Comparison of ENCODE assay signal across 1 cellular context in the genomic region with DNA sequence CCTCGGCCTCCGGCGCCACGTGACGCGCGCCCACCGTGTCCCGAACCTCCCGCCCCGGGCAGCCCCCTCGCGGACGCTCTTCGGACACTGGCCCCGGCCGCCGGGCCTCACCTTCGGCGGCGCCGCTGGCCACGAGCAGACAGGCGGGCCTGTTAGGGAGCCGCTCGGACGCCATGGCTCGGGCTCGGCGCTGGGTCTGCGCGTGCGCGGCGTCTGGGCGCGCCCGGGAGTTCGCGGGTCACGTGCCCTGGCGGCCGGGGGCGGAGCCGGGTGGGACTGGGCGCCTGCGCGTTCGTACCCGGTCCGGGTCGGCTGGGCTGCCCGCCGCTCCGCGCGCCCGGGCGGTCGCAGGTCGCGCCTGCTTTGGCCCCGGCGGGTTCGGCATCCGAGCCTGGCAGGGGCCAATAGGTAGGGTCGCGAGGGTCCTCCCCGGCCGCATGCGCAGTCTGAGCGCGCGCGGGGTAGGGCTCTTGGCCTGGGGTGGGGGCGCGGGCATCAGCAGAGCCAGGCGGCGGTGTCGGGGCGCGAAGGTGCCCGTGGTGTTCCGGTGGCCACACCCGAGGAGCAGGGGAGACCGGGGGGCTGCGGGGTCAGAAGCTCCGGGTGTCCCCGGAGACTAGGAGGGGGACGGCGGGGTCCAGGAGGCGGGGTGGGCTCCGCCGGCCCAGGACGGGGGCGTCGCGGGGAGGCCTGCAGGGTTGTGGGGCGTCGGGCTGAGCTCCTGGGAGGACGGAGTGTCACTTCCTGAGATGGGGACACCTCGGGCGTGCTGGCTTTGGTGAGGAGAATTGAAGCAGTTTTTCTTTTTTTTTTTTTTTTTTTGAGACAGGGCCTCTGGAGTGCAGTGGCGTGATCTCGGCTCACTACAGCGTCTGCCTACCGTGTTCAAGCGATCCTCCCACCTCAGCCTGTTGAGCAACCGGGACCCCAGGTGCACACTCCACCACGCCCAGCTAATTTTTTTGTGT.
TF ChIP-seq lines count a peak whose summit lies in the region.

A gene with protein sequence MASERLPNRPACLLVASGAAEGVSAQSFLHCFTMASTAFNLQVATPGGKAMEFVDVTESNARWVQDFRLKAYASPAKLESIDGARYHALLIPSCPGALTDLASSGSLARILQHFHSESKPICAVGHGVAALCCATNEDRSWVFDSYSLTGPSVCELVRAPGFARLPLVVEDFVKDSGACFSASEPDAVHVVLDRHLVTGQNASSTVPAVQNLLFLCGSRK (minus strand): TSS at position 200 of the 968 bp plus-strand sequence. CDS start 25 bp downstream, at position 175.

TF ChIP-seq in K562, 482 proteins besides CTCF, POLR2A, EP300 and RAD21 (continued from another document and continues in another):
- TF ChIP-seq KAT8 (IDR thresholded peaks at IDR 0.05; ENCODE audit: low read depth) (no peak), HDAC3 (IDR thresholded peaks at IDR 0.05; ENCODE audit: borderline replicate concordance, partially characterized antibody) (no peak), GATAD2B (IDR thresholded peaks at IDR 0.05; ENCODE audit: borderline replicate concordance) (peak; percentile 90), ZNF384 (IDR thresholded peaks at IDR 0.05; ENCODE audit: low read depth, low read length) (peak; percentile 63), CXXC5 (CRISPR knock-in tag; IDR thresholded peaks at IDR 0.05) (peak; percentile 68), HDAC1 (IDR thresholded peaks at IDR 0.05) (0 out of 4 replicates have a peak, but pooled peaks of 1 of the 2 experiments have one; percentile 21), OTX1 (CRISPR knock-in tag; IDR thresholded peaks at IDR 0.05) (no peak), ZNF764 (CRISPR knock-in tag; IDR thresholded peaks at IDR 0.05; ENCODE audit: low read depth) (no peak), ZNF445 (CRISPR knock-in tag; IDR thresholded peaks at IDR 0.05; ENCODE audit: low read depth) (no peak), NR1H2 (CRISPR knock-in tag; IDR thresholded peaks at IDR 0.05) (0 out of 2 replicates have a peak, but pooled peaks have one; percentile 1), KLF1 (tag; IDR thresholded peaks at IDR 0.05) (0 out of 2 replicates have a peak, but pooled peaks have one; percentile 42), SAFB2 (IDR thresholded peaks at IDR 0.05; ENCODE audit: borderline replicate concordance, low read depth, low read length, severe bottlenecking) (no peak), PHF8 (IDR thresholded peaks at IDR 0.05; ENCODE audit: borderline replicate concordance, low read length) (peak; percentile 87; the same call in 1 of the 2 replicates), MAFG (tag; conservative IDR thresholded peaks at IDR 0.05) (no peak), ZNF57 (CRISPR knock-in tag; IDR thresholded peaks at IDR 0.05) (no peak), NRF1 (conservative IDR thresholded peaks at IDR 0.05 in 1 of 2, IDR thresholded peaks at IDR 0.05 in 1 of 2) (peak; percentile 90 to 92), FOXJ2 (tag; IDR thresholded peaks at IDR 0.05) (no peak), TAF1 (IDR thresholded peaks at IDR 0.05; ENCODE audit: control insufficient read depth, extremely low read depth, insufficient read depth, low read length, severe bottlenecking) (peak; percentile 84), SMARCA4 (IDR thresholded peaks at IDR 0.05) (no peak), NFE2L1 (tag; IDR thresholded peaks at IDR 0.05; ENCODE audit: borderline replicate concordance, low read depth) (no peak), ZNF143 (CRISPR knock-in tag; IDR thresholded peaks at IDR 0.05) (no peak), ZNF584 (CRISPR knock-in tag; IDR thresholded peaks at IDR 0.05; ENCODE audit: low read depth) (no peak), RB1 (IDR thresholded peaks at IDR 0.05; ENCODE audit: low read depth) (peak; percentile 86), LEF1 (IDR thresholded peaks at IDR 0.05) (no peak), TARDBP (IDR thresholded peaks at IDR 0.05) (no peak), BDP1 (IDR thresholded peaks at IDR 0.05; ENCODE audit: insufficient read depth, insufficient read length) (no peak), CHCHD3 (CRISPR knock-in tag; IDR thresholded peaks at IDR 0.05) (no peak), ZNF184 (CRISPR knock-in tag; IDR thresholded peaks at IDR 0.05) (no peak), SMAD2 (IDR thresholded peaks at IDR 0.05; ENCODE audit: low read depth, low read length) (no peak), RBM15 (IDR thresholded peaks at IDR 0.05; ENCODE audit: insufficient read depth, low read length) (no peak), ATF7 (IDR thresholded peaks at IDR 0.05) (0 out of 2 replicates have a peak, but pooled peaks have one; percentile 25), ZBTB17 (CRISPR knock-in tag; IDR thresholded peaks at IDR 0.05) (no peak), SETDB1 (IDR thresholded peaks at IDR 0.05; ENCODE audit: low read length) (no peak), PML (IDR thresholded peaks at IDR 0.05; ENCODE audit: low read length) (no peak), MYNN (IDR thresholded peaks at IDR 0.05) (no peak), MYNN (CRISPR knock-in tag; IDR thresholded peaks at IDR 0.05) (no peak), SMARCC2 (IDR thresholded peaks at IDR 0.05; ENCODE audit: low read depth) (no peak), SMARCA5 (IDR thresholded peaks at IDR 0.05) (no peak)
- TF ChIP-seq, protein P1, sequence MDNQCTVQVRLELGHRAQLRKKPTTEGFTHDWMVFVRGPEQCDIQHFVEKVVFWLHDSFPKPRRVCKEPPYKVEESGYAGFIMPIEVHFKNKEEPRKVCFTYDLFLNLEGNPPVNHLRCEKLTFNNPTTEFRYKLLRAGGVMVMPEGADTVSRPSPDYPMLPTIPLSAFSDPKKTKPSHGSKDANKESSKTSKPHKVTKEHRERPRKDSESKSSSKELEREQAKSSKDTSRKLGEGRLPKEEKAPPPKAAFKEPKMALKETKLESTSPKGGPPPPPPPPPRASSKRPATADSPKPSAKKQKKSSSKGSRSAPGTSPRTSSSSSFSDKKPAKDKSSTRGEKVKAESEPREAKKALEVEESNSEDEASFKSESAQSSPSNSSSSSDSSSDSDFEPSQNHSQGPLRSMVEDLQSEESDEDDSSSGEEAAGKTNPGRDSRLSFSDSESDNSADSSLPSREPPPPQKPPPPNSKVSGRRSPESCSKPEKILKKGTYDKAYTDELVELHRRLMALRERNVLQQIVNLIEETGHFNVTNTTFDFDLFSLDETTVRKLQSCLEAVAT (IDR thresholded peaks at IDR 0.05), result no peak
- TF ChIP-seq, protein P2, sequence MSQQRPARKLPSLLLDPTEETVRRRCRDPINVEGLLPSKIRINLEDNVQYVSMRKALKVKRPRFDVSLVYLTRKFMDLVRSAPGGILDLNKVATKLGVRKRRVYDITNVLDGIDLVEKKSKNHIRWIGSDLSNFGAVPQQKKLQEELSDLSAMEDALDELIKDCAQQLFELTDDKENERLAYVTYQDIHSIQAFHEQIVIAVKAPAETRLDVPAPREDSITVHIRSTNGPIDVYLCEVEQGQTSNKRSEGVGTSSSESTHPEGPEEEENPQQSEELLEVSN (IDR thresholded peaks at IDR 0.05; ENCODE audit: borderline replicate concordance in 1 of 2, extremely low read depth in 1 of 2, insufficient read depth in 1 of 2, insufficient read length in 1 of 2, low read depth in 1 of 2, low read length in 1 of 2, poor library complexity in 1 of 2, severe bottlenecking in 1 of 2), result peak; percentile 21 to 90
- TF ChIP-seq, protein P3, sequence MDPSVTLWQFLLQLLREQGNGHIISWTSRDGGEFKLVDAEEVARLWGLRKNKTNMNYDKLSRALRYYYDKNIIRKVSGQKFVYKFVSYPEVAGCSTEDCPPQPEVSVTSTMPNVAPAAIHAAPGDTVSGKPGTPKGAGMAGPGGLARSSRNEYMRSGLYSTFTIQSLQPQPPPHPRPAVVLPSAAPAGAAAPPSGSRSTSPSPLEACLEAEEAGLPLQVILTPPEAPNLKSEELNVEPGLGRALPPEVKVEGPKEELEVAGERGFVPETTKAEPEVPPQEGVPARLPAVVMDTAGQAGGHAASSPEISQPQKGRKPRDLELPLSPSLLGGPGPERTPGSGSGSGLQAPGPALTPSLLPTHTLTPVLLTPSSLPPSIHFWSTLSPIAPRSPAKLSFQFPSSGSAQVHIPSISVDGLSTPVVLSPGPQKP (CRISPR knock-in tag; IDR thresholded peaks at IDR 0.05), result no peak
- TF ChIP-seq, protein P4, sequence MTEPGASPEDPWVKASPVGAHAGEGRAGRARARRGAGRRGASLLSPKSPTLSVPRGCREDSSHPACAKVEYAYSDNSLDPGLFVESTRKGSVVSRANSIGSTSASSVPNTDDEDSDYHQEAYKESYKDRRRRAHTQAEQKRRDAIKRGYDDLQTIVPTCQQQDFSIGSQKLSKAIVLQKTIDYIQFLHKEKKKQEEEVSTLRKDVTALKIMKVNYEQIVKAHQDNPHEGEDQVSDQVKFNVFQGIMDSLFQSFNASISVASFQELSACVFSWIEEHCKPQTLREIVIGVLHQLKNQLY (CRISPR knock-in tag; conservative IDR thresholded peaks at IDR 0.05), result no peak
- TF ChIP-seq, protein P5, sequence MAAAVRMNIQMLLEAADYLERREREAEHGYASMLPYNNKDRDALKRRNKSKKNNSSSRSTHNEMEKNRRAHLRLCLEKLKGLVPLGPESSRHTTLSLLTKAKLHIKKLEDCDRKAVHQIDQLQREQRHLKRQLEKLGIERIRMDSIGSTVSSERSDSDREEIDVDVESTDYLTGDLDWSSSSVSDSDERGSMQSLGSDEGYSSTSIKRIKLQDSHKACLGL (CRISPR knock-in tag; IDR thresholded peaks at IDR 0.05; ENCODE audit: borderline replicate concordance, poor library complexity, severe bottlenecking), result peak; percentile 14
- TF ChIP-seq, protein P6, sequence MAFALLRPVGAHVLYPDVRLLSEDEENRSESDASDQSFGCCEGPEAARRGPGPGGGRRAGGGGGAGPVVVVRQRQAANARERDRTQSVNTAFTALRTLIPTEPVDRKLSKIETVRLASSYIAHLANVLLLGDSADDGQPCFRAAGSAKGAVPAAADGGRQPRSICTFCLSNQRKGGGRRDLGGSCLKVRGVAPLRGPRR (CRISPR knock-in tag; IDR thresholded peaks at IDR 0.05), result no peak
- TF ChIP-seq, protein P7, sequence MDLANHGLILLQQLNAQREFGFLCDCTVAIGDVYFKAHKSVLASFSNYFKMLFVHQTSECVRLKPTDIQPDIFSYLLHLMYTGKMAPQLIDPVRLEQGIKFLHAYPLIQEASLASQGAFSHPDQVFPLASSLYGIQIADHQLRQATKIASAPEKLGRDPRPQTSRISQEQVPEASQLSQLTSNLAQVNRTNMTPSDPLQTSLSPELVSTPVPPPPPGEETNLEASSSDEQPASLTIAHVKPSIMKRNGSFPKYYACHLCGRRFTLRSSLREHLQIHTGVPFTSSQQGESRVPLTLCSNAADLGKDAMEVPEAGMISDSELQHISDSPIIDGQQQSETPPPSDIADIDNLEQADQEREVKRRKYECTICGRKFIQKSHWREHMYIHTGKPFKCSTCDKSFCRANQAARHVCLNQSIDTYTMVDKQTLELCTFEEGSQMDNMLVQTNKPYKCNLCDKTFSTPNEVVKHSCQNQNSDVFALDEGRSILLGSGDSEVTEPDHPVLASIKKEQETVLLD (IDR thresholded peaks at IDR 0.05), result no peak
- TF ChIP-seq, protein P8, sequence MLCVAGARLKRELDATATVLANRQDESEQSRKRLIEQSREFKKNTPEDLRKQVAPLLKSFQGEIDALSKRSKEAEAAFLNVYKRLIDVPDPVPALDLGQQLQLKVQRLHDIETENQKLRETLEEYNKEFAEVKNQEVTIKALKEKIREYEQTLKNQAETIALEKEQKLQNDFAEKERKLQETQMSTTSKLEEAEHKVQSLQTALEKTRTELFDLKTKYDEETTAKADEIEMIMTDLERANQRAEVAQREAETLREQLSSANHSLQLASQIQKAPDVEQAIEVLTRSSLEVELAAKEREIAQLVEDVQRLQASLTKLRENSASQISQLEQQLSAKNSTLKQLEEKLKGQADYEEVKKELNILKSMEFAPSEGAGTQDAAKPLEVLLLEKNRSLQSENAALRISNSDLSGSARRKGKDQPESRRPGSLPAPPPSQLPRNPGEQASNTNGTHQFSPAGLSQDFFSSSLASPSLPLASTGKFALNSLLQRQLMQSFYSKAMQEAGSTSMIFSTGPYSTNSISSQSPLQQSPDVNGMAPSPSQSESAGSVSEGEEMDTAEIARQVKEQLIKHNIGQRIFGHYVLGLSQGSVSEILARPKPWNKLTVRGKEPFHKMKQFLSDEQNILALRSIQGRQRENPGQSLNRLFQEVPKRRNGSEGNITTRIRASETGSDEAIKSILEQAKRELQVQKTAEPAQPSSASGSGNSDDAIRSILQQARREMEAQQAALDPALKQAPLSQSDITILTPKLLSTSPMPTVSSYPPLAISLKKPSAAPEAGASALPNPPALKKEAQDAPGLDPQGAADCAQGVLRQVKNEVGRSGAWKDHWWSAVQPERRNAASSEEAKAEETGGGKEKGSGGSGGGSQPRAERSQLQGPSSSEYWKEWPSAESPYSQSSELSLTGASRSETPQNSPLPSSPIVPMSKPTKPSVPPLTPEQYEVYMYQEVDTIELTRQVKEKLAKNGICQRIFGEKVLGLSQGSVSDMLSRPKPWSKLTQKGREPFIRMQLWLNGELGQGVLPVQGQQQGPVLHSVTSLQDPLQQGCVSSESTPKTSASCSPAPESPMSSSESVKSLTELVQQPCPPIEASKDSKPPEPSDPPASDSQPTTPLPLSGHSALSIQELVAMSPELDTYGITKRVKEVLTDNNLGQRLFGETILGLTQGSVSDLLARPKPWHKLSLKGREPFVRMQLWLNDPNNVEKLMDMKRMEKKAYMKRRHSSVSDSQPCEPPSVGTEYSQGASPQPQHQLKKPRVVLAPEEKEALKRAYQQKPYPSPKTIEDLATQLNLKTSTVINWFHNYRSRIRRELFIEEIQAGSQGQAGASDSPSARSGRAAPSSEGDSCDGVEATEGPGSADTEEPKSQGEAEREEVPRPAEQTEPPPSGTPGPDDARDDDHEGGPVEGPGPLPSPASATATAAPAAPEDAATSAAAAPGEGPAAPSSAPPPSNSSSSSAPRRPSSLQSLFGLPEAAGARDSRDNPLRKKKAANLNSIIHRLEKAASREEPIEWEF (CRISPR knock-in tag; IDR thresholded peaks at IDR 0.05), result no peak
- TF ChIP-seq, protein P9, sequence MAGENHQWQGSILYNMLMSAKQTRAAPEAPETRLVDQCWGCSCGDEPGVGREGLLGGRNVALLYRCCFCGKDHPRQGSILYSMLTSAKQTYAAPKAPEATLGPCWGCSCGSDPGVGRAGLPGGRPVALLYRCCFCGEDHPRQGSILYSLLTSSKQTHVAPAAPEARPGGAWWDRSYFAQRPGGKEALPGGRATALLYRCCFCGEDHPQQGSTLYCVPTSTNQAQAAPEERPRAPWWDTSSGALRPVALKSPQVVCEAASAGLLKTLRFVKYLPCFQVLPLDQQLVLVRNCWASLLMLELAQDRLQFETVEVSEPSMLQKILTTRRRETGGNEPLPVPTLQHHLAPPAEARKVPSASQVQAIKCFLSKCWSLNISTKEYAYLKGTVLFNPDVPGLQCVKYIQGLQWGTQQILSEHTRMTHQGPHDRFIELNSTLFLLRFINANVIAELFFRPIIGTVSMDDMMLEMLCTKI (IDR thresholded peaks at IDR 0.05; ENCODE audit: partially characterized antibody), result no peak
- TF ChIP-seq, protein P10, sequence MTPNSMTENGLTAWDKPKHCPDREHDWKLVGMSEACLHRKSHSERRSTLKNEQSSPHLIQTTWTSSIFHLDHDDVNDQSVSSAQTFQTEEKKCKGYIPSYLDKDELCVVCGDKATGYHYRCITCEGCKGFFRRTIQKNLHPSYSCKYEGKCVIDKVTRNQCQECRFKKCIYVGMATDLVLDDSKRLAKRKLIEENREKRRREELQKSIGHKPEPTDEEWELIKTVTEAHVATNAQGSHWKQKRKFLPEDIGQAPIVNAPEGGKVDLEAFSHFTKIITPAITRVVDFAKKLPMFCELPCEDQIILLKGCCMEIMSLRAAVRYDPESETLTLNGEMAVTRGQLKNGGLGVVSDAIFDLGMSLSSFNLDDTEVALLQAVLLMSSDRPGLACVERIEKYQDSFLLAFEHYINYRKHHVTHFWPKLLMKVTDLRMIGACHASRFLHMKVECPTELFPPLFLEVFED (CRISPR knock-in tag; conservative IDR thresholded peaks at IDR 0.05), result no peak
